7 cellular contexts compared by ENCODE assay signal in the genomic region with DNA sequence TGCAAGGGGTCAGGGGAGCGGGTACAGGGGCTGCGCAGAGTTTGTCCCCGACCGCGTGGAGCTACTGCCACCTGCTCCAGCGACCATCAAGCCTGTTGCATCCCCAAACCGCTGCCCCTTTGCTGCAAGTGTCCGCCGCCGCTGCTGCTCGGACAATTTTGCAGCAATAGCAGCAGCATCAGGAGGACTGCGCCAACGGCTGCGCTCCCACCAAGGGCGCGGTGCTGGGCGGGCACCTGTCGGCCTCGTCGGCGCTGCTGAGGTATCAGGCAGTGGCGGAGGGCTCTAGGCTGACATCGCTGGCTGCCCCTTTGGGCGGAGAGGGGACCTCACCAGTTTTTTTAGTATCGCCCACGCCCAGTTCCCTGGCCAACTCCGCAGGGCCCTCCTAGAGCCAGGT. TPM values are rescaled to one million over a fixed set of nuclear protein-coding genes. Genes with fewer than 3 reads are reported as not detected.
"Had no signal": no experiment of that assay in that cellular context is flagged by ENCODE, and none has a peak within 500 bp of the region (broad histone marks: within the 10 kb centered on the region; RNA-seq: fewer than 3 reads in every experiment).

No MANE protein-coding gene starts in this region.

RNA-seq across cellular contexts. Expression of a gene that starts 1.2 kb away (rescaled TPM):
- total RNA-seq: chondrocyte, dermis microvascular lymphatic vessel endothelial cell, hepatocyte, left ventricle myocardium superior, mononuclear cell, myocyte had no signal
- polyA plus RNA-seq: immature natural killer cell had no signal
